17 cellular contexts compared by ENCODE assay signal in the genomic region with DNA sequence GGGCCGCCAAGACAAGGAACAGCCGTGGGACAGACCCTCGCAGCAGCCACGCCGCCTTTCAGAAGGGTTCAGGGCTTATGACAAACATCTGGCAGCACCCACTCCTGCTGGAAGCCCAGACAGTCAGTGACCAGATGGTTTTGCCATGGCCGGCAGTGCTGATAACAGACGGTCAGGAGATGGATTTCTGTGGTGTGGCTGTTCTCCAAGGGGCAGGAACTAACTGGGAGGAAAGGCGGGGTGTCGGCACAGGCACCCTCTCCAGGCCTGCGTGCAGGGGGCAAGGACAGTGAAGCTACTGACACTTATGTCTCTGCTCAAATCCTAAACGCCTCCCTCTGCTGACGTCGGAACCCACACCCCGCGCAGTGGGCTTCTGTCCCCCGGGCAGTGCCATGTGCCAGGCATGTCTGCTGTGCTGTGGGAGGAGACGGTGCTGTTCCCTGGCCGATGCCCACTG.
A peak's percentile ranks its signal among the peaks of the same experiment; 100 is the strongest.
DNase-seq lines count a peak whose midpoint lies in the region; ATAC-seq, FAIRE-seq and TF ChIP-seq lines count a peak whose summit lies in the region.
"Had no signal": no experiment of that assay in that cellular context is flagged by ENCODE, and none has a peak within 500 bp of the region (broad histone marks: within the 10 kb centered on the region; RNA-seq: fewer than 3 reads in every experiment).

No MANE protein-coding gene starts in this region.

- H3K27me3 ChIP-seq in left ventricle myocardium inferior (ENCODE audit: low read depth) (peaks cover 8% of the 10 kb centered on the region), astrocyte (ENCODE audit: insufficient read depth, low read length) (no peaks in the 10 kb centered on the region)
- H3K27me3 ChIP-seq: BLaER1, MG63 had no signal

- H3K4me2 ChIP-seq in astrocyte (ENCODE audit: low read length): no peak overlapping the region
- H3K4me2 ChIP-seq: BLaER1 had no signal

- peak; percentile 13 for ATAC-seq in left ventricle myocardium superior
- ATAC-seq in naive thymus-derived CD8-positive, alpha-beta T cell: no peak
- no peak for ATAC-seq in GM18909 (IDR thresholded peaks at IDR 0.05; ENCODE audit: poor library complexity, unreplicated experiment)

- DNase-seq in left ventricle myocardium superior (no peak), left ventricle myocardium inferior (no peak), astrocyte (ENCODE audit: low read depth) (peak; percentile 40), mucosa of gallbladder (ENCODE audit: low spot score) (peak; percentile 13), NCI-H748 treated with DMSO at 0.1 percent for 48 hours (lab: John Stamatoyannopoulos, UW) (no peak), nucleus accumbens (lab: John Stamatoyannopoulos, UW) (no peak)
- DNase-seq in naive thymus-derived CD8-positive, alpha-beta T cell: no peak
- DNase-seq: MG63, NCI-H1092 treated with DMSO at 0.1 percent for 48 hours, NCI-H2227 treated with DMSO at 0.1 percent for 48 hours, NCI-H526, RPMI8226 had no signal

- H3K4me1 ChIP-seq in left ventricle myocardium inferior (no peaks in the 10 kb centered on the region), astrocyte (ENCODE audit: insufficient read depth, low read length) (no peaks in the 10 kb centered on the region)

- no peak overlapping the region for H3K27ac ChIP-seq in left ventricle myocardium inferior (replicated peaks)
- no peak overlapping the region for H3K27ac ChIP-seq in astrocyte (ENCODE audit: low read depth, low read length)
- H3K27ac ChIP-seq: BLaER1 had no signal

- POLR2A ChIA-PET in naive thymus-derived CD8-positive, alpha-beta T cell (lab: Charles Lee): interaction anchor here (1.2 kb wide), 1 partner anchor 10 kb away, joined by 3 read pairs; no protein-coding TSS in a partner anchor

- TF ChIP-seq CTCF in left ventricle myocardium inferior (IDR thresholded peaks at IDR 0.05; ENCODE audit: borderline replicate concordance) (no peak), astrocyte (IDR thresholded peaks at IDR 0.05; ENCODE audit: insufficient read depth, low read depth, low read length) (no peak)

- no peak overlapping the region for H3K9ac ChIP-seq in astrocyte (ENCODE audit: low read length)
- H3K9ac ChIP-seq: BLaER1 had no signal

- H3K4me3 Mint-ChIP-seq in astrocyte (ENCODE audit: unreplicated experiment): no peak overlapping the region
- no peak overlapping the region for H3K4me3 Mint-ChIP-seq in naive thymus-derived CD8-positive, alpha-beta T cell

- no peaks in the 10 kb centered on the region for H3K27me3 Mint-ChIP-seq in astrocyte (ENCODE audit: low read depth, unreplicated experiment)
- H3K27me3 Mint-ChIP-seq in naive thymus-derived CD8-positive, alpha-beta T cell: peaks cover 0 to 6% (median 0%) of the 10 kb centered on the region in 5 donors

- no peaks in the 10 kb centered on the region for H3K4me1 Mint-ChIP-seq in astrocyte (ENCODE audit: low read depth, unreplicated experiment)
- H3K4me1 Mint-ChIP-seq in naive thymus-derived CD8-positive, alpha-beta T cell: peaks cover 0 to 4% (median 0%) of the 10 kb centered on the region in 4 donors

- H3K4me3 ChIP-seq in left ventricle myocardium inferior: no peak overlapping the region
- H3K4me3 ChIP-seq in astrocyte (ENCODE audit: insufficient read depth, low read depth, low read length): no peak overlapping the region
- H3K4me3 ChIP-seq: BLaER1, MG63 had no signal

- FAIRE-seq in astrocyte (lab: Jason Lieb, UNC): no peak
- FAIRE-seq: A204.1, GM12892, HepG2 had no signal

- H4K20me1 ChIP-seq in astrocyte (ENCODE audit: insufficient read depth, low read length): no peaks in the 10 kb centered on the region
- H4K20me1 ChIP-seq: BLaER1 had no signal

- peaks cover 20% of the 10 kb centered on the region for H3K9me3 Mint-ChIP-seq in astrocyte (ENCODE audit: unreplicated experiment)
- no peaks in the 10 kb centered on the region for H3K9me3 Mint-ChIP-seq in naive thymus-derived CD8-positive, alpha-beta T cell

- H3K79me2 ChIP-seq in astrocyte (ENCODE audit: insufficient read depth, low read length): no peaks in the 10 kb centered on the region

- no peak overlapping the region for H3K27ac Mint-ChIP-seq in astrocyte (ENCODE audit: unreplicated experiment)
- no peak overlapping the region for H3K27ac Mint-ChIP-seq in naive thymus-derived CD8-positive, alpha-beta T cell

- no peak overlapping the region for H2AFZ ChIP-seq in astrocyte (ENCODE audit: low read depth, low read length)

- no peaks in the 10 kb centered on the region for H3K36me3 Mint-ChIP-seq in astrocyte (ENCODE audit: low read depth, unreplicated experiment)
- H3K36me3 Mint-ChIP-seq in naive thymus-derived CD8-positive, alpha-beta T cell: no peaks in the 10 kb centered on the region

- no peaks in the 10 kb centered on the region for H3K9me3 ChIP-seq in left ventricle myocardium inferior (replicated peaks)
- H3K9me3 ChIP-seq in astrocyte (ENCODE audit: insufficient read depth, low read depth, low read length): no peaks in the 10 kb centered on the region
- H3K9me3 ChIP-seq: BLaER1, MG63 had no signal

- intact Hi-C loops in left ventricle myocardium superior (cut with micrococcal nuclease) (no loop called here), left ventricle myocardium inferior (cut with micrococcal nuclease) (no loop called here)

- H3K36me3 ChIP-seq in left ventricle myocardium inferior (no peaks in the 10 kb centered on the region), astrocyte (ENCODE audit: insufficient read depth, low read length) (no peaks in the 10 kb centered on the region)
- H3K36me3 ChIP-seq: BLaER1, MG63 had no signal

Comparison
In these comparisons a context has a peak if more than half of its experiments do, and no peak if none do; other contexts are left out.
1. DNase-seq: peak in astrocyte (single experiment) and mucosa of gallbladder (single experiment); none in left ventricle myocardium superior (single experiment), left ventricle myocardium inferior (single experiment), naive thymus-derived CD8-positive, alpha-beta T cell (0 of 10), NCI-H748 treated with DMSO at 0.1 percent for 48 hours (single experiment) and nucleus accumbens (0 of 56).